Comparison of ENCODE assay signal across 1 cellular context in the genomic region with DNA sequence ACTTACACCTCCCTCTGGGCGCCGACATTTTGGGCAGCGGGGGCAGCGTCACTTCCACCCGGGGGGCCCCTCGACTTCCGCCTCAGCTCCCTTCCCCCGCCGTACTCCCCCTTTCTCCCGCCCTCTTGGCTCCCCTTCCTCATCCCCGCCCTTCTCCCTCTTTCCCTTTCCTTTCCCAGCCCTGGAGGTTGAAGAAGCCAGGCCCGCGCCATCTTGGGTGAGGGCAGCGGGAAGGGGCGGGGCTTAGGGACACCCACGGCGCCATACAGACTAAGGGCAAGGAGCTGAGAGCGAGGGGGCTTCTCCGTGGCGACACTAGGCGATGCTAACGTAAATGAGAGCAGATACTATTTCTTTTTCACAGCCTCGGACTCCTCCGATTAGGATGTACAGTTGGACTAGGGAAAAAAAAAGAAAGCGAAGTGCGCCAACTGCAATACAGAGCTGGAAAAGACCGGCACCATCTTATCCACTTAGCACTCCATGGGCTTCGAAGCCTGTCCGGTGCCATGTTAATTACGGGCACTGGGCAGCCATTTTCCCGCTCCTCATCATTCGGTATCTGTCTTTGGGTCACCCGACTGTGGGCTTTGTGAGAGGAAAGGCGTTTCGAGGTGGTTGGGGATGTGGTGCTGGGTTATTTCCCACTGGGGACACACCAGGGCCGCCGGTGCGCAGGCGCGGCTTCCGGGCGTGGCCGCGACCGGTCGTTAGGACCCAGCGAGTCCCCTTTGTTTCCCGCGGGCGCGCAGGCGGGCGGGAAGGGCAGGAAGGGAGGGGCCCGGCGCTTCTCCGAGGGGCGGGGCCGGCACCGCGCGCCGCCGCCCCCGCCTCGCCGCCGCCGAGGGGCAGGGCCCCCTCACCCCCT.
TF ChIP-seq lines count a peak whose summit lies in the region.

A gene with protein sequence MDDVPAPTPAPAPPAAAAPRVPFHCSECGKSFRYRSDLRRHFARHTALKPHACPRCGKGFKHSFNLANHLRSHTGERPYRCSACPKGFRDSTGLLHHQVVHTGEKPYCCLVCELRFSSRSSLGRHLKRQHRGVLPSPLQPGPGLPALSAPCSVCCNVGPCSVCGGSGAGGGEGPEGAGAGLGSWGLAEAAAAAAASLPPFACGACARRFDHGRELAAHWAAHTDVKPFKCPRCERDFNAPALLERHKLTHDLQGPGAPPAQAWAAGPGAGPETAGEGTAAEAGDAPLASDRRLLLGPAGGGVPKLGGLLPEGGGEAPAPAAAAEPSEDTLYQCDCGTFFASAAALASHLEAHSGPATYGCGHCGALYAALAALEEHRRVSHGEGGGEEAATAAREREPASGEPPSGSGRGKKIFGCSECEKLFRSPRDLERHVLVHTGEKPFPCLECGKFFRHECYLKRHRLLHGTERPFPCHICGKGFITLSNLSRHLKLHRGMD (minus strand): TSS at position 50 of the 868 bp plus-strand sequence. CDS start 1,652 bp downstream, outside the sequence.
A gene with protein sequence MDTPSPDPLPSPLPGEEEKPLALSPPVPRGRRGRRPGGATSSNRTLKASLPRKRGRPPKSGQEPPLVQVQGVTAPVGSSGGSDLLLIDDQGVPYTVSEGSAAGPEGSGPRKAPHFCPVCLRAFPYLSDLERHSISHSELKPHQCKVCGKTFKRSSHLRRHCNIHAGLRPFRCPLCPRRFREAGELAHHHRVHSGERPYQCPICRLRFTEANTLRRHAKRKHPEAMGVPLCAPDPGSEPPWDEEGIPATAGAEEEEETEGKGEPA (plus strand): TSS at position 821 of the 868 bp plus-strand sequence. CDS start 1,825 bp downstream, outside the sequence.

TF ChIP-seq in K562, 482 proteins besides CTCF, POLR2A, EP300 and RAD21 (continued from another document and continues in another):
- TF ChIP-seq, protein P1, sequence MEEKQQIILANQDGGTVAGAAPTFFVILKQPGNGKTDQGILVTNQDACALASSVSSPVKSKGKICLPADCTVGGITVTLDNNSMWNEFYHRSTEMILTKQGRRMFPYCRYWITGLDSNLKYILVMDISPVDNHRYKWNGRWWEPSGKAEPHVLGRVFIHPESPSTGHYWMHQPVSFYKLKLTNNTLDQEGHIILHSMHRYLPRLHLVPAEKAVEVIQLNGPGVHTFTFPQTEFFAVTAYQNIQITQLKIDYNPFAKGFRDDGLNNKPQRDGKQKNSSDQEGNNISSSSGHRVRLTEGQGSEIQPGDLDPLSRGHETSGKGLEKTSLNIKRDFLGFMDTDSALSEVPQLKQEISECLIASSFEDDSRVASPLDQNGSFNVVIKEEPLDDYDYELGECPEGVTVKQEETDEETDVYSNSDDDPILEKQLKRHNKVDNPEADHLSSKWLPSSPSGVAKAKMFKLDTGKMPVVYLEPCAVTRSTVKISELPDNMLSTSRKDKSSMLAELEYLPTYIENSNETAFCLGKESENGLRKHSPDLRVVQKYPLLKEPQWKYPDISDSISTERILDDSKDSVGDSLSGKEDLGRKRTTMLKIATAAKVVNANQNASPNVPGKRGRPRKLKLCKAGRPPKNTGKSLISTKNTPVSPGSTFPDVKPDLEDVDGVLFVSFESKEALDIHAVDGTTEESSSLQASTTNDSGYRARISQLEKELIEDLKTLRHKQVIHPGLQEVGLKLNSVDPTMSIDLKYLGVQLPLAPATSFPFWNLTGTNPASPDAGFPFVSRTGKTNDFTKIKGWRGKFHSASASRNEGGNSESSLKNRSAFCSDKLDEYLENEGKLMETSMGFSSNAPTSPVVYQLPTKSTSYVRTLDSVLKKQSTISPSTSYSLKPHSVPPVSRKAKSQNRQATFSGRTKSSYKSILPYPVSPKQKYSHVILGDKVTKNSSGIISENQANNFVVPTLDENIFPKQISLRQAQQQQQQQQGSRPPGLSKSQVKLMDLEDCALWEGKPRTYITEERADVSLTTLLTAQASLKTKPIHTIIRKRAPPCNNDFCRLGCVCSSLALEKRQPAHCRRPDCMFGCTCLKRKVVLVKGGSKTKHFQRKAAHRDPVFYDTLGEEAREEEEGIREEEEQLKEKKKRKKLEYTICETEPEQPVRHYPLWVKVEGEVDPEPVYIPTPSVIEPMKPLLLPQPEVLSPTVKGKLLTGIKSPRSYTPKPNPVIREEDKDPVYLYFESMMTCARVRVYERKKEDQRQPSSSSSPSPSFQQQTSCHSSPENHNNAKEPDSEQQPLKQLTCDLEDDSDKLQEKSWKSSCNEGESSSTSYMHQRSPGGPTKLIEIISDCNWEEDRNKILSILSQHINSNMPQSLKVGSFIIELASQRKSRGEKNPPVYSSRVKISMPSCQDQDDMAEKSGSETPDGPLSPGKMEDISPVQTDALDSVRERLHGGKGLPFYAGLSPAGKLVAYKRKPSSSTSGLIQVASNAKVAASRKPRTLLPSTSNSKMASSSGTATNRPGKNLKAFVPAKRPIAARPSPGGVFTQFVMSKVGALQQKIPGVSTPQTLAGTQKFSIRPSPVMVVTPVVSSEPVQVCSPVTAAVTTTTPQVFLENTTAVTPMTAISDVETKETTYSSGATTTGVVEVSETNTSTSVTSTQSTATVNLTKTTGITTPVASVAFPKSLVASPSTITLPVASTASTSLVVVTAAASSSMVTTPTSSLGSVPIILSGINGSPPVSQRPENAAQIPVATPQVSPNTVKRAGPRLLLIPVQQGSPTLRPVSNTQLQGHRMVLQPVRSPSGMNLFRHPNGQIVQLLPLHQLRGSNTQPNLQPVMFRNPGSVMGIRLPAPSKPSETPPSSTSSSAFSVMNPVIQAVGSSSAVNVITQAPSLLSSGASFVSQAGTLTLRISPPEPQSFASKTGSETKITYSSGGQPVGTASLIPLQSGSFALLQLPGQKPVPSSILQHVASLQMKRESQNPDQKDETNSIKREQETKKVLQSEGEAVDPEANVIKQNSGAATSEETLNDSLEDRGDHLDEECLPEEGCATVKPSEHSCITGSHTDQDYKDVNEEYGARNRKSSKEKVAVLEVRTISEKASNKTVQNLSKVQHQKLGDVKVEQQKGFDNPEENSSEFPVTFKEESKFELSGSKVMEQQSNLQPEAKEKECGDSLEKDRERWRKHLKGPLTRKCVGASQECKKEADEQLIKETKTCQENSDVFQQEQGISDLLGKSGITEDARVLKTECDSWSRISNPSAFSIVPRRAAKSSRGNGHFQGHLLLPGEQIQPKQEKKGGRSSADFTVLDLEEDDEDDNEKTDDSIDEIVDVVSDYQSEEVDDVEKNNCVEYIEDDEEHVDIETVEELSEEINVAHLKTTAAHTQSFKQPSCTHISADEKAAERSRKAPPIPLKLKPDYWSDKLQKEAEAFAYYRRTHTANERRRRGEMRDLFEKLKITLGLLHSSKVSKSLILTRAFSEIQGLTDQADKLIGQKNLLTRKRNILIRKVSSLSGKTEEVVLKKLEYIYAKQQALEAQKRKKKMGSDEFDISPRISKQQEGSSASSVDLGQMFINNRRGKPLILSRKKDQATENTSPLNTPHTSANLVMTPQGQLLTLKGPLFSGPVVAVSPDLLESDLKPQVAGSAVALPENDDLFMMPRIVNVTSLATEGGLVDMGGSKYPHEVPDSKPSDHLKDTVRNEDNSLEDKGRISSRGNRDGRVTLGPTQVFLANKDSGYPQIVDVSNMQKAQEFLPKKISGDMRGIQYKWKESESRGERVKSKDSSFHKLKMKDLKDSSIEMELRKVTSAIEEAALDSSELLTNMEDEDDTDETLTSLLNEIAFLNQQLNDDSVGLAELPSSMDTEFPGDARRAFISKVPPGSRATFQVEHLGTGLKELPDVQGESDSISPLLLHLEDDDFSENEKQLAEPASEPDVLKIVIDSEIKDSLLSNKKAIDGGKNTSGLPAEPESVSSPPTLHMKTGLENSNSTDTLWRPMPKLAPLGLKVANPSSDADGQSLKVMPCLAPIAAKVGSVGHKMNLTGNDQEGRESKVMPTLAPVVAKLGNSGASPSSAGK (IDR thresholded peaks at IDR 0.05) = no peak
- TF ChIP-seq NUFIP1 (IDR thresholded peaks at IDR 0.05; ENCODE audit: partially characterized antibody) = no peak
- TF ChIP-seq TEAD4 (IDR thresholded peaks at IDR 0.05; ENCODE audit: low read length) = no peak; the same call in 1 of the 2 replicates
- no peak for TF ChIP-seq TEAD4 (CRISPR knock-in tag; IDR thresholded peaks at IDR 0.05; ENCODE audit: borderline replicate concordance)
- TF ChIP-seq NR2C1 (IDR thresholded peaks at IDR 0.05) = peak; percentile 95
- TF ChIP-seq NR2C1 (tag; IDR thresholded peaks at IDR 0.05) = peak; percentile 95
- TF ChIP-seq, protein P2, sequence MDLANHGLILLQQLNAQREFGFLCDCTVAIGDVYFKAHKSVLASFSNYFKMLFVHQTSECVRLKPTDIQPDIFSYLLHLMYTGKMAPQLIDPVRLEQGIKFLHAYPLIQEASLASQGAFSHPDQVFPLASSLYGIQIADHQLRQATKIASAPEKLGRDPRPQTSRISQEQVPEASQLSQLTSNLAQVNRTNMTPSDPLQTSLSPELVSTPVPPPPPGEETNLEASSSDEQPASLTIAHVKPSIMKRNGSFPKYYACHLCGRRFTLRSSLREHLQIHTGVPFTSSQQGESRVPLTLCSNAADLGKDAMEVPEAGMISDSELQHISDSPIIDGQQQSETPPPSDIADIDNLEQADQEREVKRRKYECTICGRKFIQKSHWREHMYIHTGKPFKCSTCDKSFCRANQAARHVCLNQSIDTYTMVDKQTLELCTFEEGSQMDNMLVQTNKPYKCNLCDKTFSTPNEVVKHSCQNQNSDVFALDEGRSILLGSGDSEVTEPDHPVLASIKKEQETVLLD (IDR thresholded peaks at IDR 0.05) = peak; percentile 49; the same call in 1 of the 2 replicates
- TF ChIP-seq ZSCAN29 (IDR thresholded peaks at IDR 0.05) = no peak
- no peak for TF ChIP-seq XRCC3 (IDR thresholded peaks at IDR 0.05)
- TF ChIP-seq, protein P3, sequence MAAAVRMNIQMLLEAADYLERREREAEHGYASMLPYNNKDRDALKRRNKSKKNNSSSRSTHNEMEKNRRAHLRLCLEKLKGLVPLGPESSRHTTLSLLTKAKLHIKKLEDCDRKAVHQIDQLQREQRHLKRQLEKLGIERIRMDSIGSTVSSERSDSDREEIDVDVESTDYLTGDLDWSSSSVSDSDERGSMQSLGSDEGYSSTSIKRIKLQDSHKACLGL (CRISPR knock-in tag; IDR thresholded peaks at IDR 0.05; ENCODE audit: borderline replicate concordance, poor library complexity, severe bottlenecking) = no peak
- TF ChIP-seq ZNF778 (CRISPR knock-in tag; IDR thresholded peaks at IDR 0.05) = no peak
- TF ChIP-seq ZNF780A (CRISPR knock-in tag; IDR thresholded peaks at IDR 0.05) = no peak
- TF ChIP-seq GTF2A2 (tag; IDR thresholded peaks at IDR 0.05) = no peak
- 0 out of 2 replicates have a peak, but pooled peaks have one; percentile 29 for TF ChIP-seq MYNN (IDR thresholded peaks at IDR 0.05)
- no peak for TF ChIP-seq MYNN (CRISPR knock-in tag; IDR thresholded peaks at IDR 0.05)
- no peak for TF ChIP-seq CBX2 (IDR thresholded peaks at IDR 0.05; ENCODE audit: insufficient read depth, low read length, poor library complexity, severe bottlenecking)
- TF ChIP-seq, protein P4, sequence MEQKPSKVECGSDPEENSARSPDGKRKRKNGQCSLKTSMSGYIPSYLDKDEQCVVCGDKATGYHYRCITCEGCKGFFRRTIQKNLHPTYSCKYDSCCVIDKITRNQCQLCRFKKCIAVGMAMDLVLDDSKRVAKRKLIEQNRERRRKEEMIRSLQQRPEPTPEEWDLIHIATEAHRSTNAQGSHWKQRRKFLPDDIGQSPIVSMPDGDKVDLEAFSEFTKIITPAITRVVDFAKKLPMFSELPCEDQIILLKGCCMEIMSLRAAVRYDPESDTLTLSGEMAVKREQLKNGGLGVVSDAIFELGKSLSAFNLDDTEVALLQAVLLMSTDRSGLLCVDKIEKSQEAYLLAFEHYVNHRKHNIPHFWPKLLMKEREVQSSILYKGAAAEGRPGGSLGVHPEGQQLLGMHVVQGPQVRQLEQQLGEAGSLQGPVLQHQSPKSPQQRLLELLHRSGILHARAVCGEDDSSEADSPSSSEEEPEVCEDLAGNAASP (IDR thresholded peaks at IDR 0.05) = no peak
- peak; percentile 70 to 77; a peak in 1 of 4 replicates for TF ChIP-seq ETV6 (IDR thresholded peaks at IDR 0.05; ENCODE audit: borderline replicate concordance in 1 of 2, low read depth in 2 of 2, low read length in 1 of 2)
- no peak for TF ChIP-seq ETV6 (CRISPR knock-in tag; IDR thresholded peaks at IDR 0.05; ENCODE audit: borderline replicate concordance)
- TF ChIP-seq ZNF589 (CRISPR knock-in tag; IDR thresholded peaks at IDR 0.05; ENCODE audit: low read depth) = peak; percentile 85
- TF ChIP-seq PYGO2 (tag; IDR thresholded peaks at IDR 0.05) = no peak
- no peak for TF ChIP-seq POLR3G (IDR thresholded peaks at IDR 0.05; ENCODE audit: extremely low read depth, insufficient read length, insufficient replicate concordance)
- TF ChIP-seq TBL1XR1 (IDR thresholded peaks at IDR 0.05; ENCODE audit: low read length in 2 of 2) = no peak
- TF ChIP-seq SMARCA4 (IDR thresholded peaks at IDR 0.05) = no peak
- no peak for TF ChIP-seq HNRNPK (IDR thresholded peaks at IDR 0.05; ENCODE audit: low read depth, low read length, poor library complexity, severe bottlenecking)
- no peak for TF ChIP-seq NELFE (IDR thresholded peaks at IDR 0.05; ENCODE audit: insufficient read depth, insufficient read length)
